ENCODE assay signal across 8 cellular contexts in genomic region chr2:214809751-214810564, GRCh38.
DNase-seq lines count a peak whose midpoint lies in the region; ATAC-seq and TF ChIP-seq lines count a peak whose summit lies in the region.

No MANE protein-coding gene starts in this region.

- peak; percentile 76 for ATAC-seq in HG03378 (IDR thresholded peaks at IDR 0.05; ENCODE audit: unreplicated experiment)

- peak; percentile 82 for TF ChIP-seq POLR2A in GM19099 (IDR thresholded peaks at IDR 0.05; ENCODE audit: extremely low read depth, insufficient read length, low read depth)

- DNase-seq in Ammon's horn (ENCODE audit: low spot score) (peak; percentile 96), NCI-H510A (lab: John Stamatoyannopoulos, UW) (peak; percentile 94)
- peak; percentile 99 for DNase-seq in activated CD4-positive, alpha-beta T cell treated with anti-CD3 and anti-CD28 coated beads for 24 hours (ENCODE audit: low read depth in 2 of 2)
- peak; percentile 96 to 99 (median 99) for DNase-seq in stimulated activated CD4-positive, alpha-beta T cell treated with anti-CD3 and anti-CD28 coated beads, Interleukin-1b, Interleukin-23, amount 100 ng/mL, for 24 hours (ENCODE audit: low read depth in 4 of 4, low spot score in 1 of 4)

- H3K27ac ChIP-seq in cingulate gyrus (ENCODE audit: low read depth, low read length) (peak overlapping the region; percentile 83), layer of hippocampus (ENCODE audit: low read depth, low read length) (peak overlapping the region; percentile 75)

- H3K27me3 ChIP-seq in layer of hippocampus (ENCODE audit: control insufficient read depth, insufficient read depth, low read length) = no peaks in the 10 kb centered on the region

Comparison
In these comparisons a context has a peak if more than half of its experiments do, and no peak if none do; other contexts are left out.
1. Peak in every context shown above with its lines: DNase-seq, ATAC-seq and H3K27ac ChIP-seq.